In the genomic region with DNA sequence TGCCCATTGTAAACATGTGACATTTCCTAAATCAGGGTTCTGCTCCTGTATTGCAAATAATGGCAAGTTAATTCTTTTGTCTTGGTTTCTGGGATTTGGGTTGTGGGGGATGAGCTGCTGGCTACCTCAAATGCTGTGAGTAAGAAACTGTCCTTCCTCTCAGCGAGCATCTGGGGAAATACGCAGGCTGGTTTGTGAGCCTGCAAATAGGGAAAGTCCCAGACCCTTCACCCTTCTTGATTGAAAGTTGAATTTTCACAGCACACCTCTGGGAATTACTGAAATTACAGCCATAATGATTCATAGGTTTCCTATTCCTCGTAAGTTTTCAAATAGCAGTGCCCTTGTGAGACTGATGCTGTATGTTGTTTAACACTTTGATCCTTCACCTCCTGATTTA, we compare ENCODE assay signal across 11 cellular contexts.
DNase-seq lines count a peak whose midpoint lies in the region; ATAC-seq and TF ChIP-seq lines count a peak whose summit lies in the region.
"Had no signal": no experiment of that assay in that cellular context is flagged by ENCODE, and none has a peak within 500 bp of the region (broad histone marks: within the 10 kb centered on the region; RNA-seq: fewer than 3 reads in every experiment).

No MANE protein-coding gene starts in this region.

- H3K27me3 ChIP-seq in breast epithelium: no peaks in the 10 kb centered on the region

- H3K4me3 Mint-ChIP-seq in MCF 10A (ENCODE audit: unreplicated experiment): no peak overlapping the region

- H3K27ac ChIP-seq in breast epithelium: no peak overlapping the region
- H3K27ac ChIP-seq in HEK293 (ENCODE audit: extremely low read depth, low read depth, low read length): no peak overlapping the region

- TF ChIP-seq POLR2A in breast epithelium (IDR thresholded peaks at IDR 0.05): no peak

- H3K4me3 ChIP-seq in breast epithelium (no peak overlapping the region), HEK293 (ENCODE audit: low read depth, low read length) (no peak overlapping the region)

- H3K27ac Mint-ChIP-seq in MCF 10A (ENCODE audit: low read depth, unreplicated experiment): no peak overlapping the region

- H3K27me3 Mint-ChIP-seq in MCF 10A (ENCODE audit: insufficient read depth, unreplicated experiment): no peaks in the 10 kb centered on the region

- TF ChIP-seq CTCF in MCF 10A (IDR thresholded peaks at IDR 0.05; ENCODE audit: unreplicated experiment) (no peak), breast epithelium (IDR thresholded peaks at IDR 0.05) (no peak), HEK293 (tag by site-specific recombination; IDR thresholded peaks at IDR 0.05) (no peak)

- intact Hi-C loops in MCF 10A (cut with micrococcal nuclease): no loop called here
- intact Hi-C loops in breast epithelium (cut with DNase I; ENCODE audit: low total_unique reads): no loop called here

- CTCF ChIA-PET in MCF 10A (lab: Yijun Ruan, JAX) (no interaction called here), HEK293 (lab: Yijun Ruan, JAX) (interaction anchor here (1.3 kb wide), 1 partner anchor 144 kb away, joined by 3 read pairs; no protein-coding TSS in a partner anchor)

- peaks cover 11% of the 10 kb centered on the region for H3K4me1 Mint-ChIP-seq in MCF 10A (ENCODE audit: insufficient read depth, unreplicated experiment)

- POLR2A ChIA-PET in MCF 10A (lab: Yijun Ruan, JAX): interaction anchor here (0.8 to 0.9 kb wide), 2 partner anchors 19 to 25 kb away, joined by 3 read pairs; no protein-coding TSS in a partner anchor
- POLR2A ChIA-PET in HEK293 (lab: Yijun Ruan, JAX): no interaction called here

- H3K4me1 ChIP-seq in breast epithelium: no peaks in the 10 kb centered on the region
- no peaks in the 10 kb centered on the region for H3K4me1 ChIP-seq in HEK293 (ENCODE audit: control insufficient read depth, insufficient read depth, low read length)

- H3K9me3 ChIP-seq in breast epithelium (no peaks in the 10 kb centered on the region), HEK293 (ENCODE audit: control insufficient read depth, insufficient read depth, low read depth, low read length) (no peaks in the 10 kb centered on the region)

- ATAC-seq in GM19455 (IDR thresholded peaks at IDR 0.05; ENCODE audit: unreplicated experiment): no peak
- ATAC-seq in HG03354 (IDR thresholded peaks at IDR 0.05; ENCODE audit: poor library complexity, severe bottlenecking, unreplicated experiment): no peak
- ATAC-seq: activated CD4-positive, CD25-positive, alpha-beta regulatory T cell treated with anti-CD3 and anti-CD28 coated beads, Interleukin-2, amount 50 U/mL, for 24 hours had no signal

- H3K9me3 Mint-ChIP-seq in MCF 10A (ENCODE audit: unreplicated experiment): no peaks in the 10 kb centered on the region

- no TSS peak for BruUV-seq in MCF 10A (replicated peaks; lab: Mats Ljungman, UMichigan)

- DNase-seq in MCF 10A (ENCODE audit: unreplicated experiment) (peak; percentile 52), breast epithelium (ENCODE audit: low spot score in 2 of 2) (no peak), SK-MEL-5 (ENCODE audit: low read depth, low spot score) (peak; percentile 15), GM19238 (ENCODE audit: insufficient read length, low spot score) (no peak)
- DNase-seq in stimulated activated naive CD4-positive, alpha-beta T cell (lab: John Stamatoyannopoulos, UW): no peak
- DNase-seq: kidney glomerular epithelial cell, NCI-H2171 had no signal

- H3K36me3 ChIP-seq in breast epithelium: no peaks in the 10 kb centered on the region
- H3K36me3 ChIP-seq in HEK293 (ENCODE audit: control insufficient read depth in 2 of 2, insufficient read depth in 1 of 2, low read length in 2 of 2): no peaks in the 10 kb centered on the region

- H3K36me3 Mint-ChIP-seq in MCF 10A (ENCODE audit: insufficient read depth, unreplicated experiment): no peaks in the 10 kb centered on the region

- in situ Hi-C loops in SK-MEL-5 (cut with HindIII; ENCODE audit: low pct_unique_long_range_greater_than_20kb, low sequenced_read_pairs): no loop called here

TF ChIP-seq in HEK293, 187 proteins besides CTCF, POLR2A, EP300 and RAD21:
- TF ChIP-seq, protein P1, sequence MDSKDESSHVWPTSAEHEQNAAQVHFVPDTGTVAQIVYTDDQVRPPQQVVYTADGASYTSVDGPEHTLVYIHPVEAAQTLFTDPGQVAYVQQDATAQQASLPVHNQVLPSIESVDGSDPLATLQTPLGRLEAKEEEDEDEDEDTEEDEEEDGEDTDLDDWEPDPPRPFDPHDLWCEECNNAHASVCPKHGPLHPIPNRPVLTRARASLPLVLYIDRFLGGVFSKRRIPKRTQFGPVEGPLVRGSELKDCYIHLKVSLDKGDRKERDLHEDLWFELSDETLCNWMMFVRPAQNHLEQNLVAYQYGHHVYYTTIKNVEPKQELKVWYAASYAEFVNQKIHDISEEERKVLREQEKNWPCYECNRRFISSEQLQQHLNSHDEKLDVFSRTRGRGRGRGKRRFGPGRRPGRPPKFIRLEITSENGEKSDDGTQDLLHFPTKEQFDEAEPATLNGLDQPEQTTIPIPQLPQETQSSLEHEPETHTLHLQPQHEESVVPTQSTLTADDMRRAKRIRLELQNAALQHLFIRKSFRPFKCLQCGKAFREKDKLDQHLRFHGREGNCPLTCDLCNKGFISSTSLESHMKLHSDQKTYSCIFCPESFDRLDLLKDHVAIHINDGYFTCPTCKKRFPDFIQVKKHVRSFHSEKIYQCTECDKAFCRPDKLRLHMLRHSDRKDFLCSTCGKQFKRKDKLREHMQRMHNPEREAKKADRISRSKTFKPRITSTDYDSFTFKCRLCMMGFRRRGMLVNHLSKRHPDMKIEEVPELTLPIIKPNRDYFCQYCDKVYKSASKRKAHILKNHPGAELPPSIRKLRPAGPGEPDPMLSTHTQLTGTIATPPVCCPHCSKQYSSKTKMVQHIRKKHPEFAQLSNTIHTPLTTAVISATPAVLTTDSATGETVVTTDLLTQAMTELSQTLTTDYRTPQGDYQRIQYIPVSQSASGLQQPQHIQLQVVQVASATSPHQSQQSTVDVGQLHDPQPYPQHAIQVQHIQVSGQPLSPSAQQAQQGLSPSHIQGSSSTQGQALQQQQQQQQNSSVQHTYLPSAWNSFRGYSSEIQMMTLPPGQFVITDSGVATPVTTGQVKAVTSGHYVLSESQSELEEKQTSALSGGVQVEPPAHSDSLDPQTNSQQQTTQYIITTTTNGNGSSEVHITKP (tag by site-specific recombination; IDR thresholded peaks at IDR 0.05): peak; percentile 75
- TF ChIP-seq KLF8 (tag by site-specific recombination; IDR thresholded peaks at IDR 0.05): no peak

Comparison
In these comparisons a context has a peak if more than half of its experiments do, and no peak if none do; other contexts are left out.
1. DNase-seq: peak in MCF 10A (single experiment) and SK-MEL-5 (single experiment); none in breast epithelium (0 of 2), GM19238 (single experiment) and stimulated activated naive CD4-positive, alpha-beta T cell (0 of 6).